In genomic region chr19:862529-863304, GRCh38 we compare ENCODE assay signal across 1 cellular context.
TF ChIP-seq lines count a peak whose summit lies in the region.

No MANE protein-coding gene starts in this region.

TF ChIP-seq in H1, 55 proteins besides CTCF, POLR2A, EP300 and RAD21:
- TF ChIP-seq JUN (IDR thresholded peaks at IDR 0.05; ENCODE audit: low read depth, low read length) (no peak), KDM4A (IDR thresholded peaks at IDR 0.05; ENCODE audit: low read depth, low read length, severe bottlenecking) (peak; percentile 74), MAX (IDR thresholded peaks at IDR 0.05) (peak; percentile 77; the same call in 1 of the 2 replicates), ASH2L (IDR thresholded peaks at IDR 0.05; ENCODE audit: low read length) (no peak), RXRA (IDR thresholded peaks at IDR 0.05; ENCODE audit: insufficient read depth, low read depth, low read length) (no peak), SP2 (IDR thresholded peaks at IDR 0.05; ENCODE audit: low read length) (no peak), RBBP5 (IDR thresholded peaks at IDR 0.05; ENCODE audit: borderline replicate concordance, low read depth, low read length) (no peak), EGR1 (IDR thresholded peaks at IDR 0.05; ENCODE audit: borderline replicate concordance, low read depth, low read length) (peak; percentile 87), CHD1 (IDR thresholded peaks at IDR 0.05; ENCODE audit: low read depth, low read length) (no peak), SP1 (IDR thresholded peaks at IDR 0.05; ENCODE audit: low read depth, low read length) (peak; percentile 16; the same call in 1 of the 2 replicates), E2F6 (IDR thresholded peaks at IDR 0.05) (peak; percentile 55), BRCA1 (IDR thresholded peaks at IDR 0.05; ENCODE audit: low read depth, low read length) (no peak), SP4 (IDR thresholded peaks at IDR 0.05; ENCODE audit: low read length) (peak; percentile 36; the same call in 1 of the 2 replicates), KDM1A (IDR thresholded peaks at IDR 0.05; ENCODE audit: borderline replicate concordance, low read length) (no peak)
